In genomic region chr1:154218545-154218944, GRCh38 we compare ENCODE assay signal across 10 cellular contexts. TPM values are rescaled to one million over a fixed set of nuclear protein-coding genes. Genes with fewer than 3 reads are reported as not detected.
DNase-seq lines count a peak whose midpoint lies in the region; ATAC-seq and TF ChIP-seq lines count a peak whose summit lies in the region.
"Had no signal": no experiment of that assay in that cellular context is flagged by ENCODE, and none has a peak within 500 bp of the region (broad histone marks: within the 10 kb centered on the region; RNA-seq: fewer than 3 reads in every experiment).

No MANE protein-coding gene starts in this region.

- TF ChIP-seq CTCF in SU-DHL-6 (IDR thresholded peaks at IDR 0.05; ENCODE audit: insufficient read depth, low read length, poor library complexity, severe bottlenecking) = no peak
- no peak for TF ChIP-seq CTCF in esophagus muscularis mucosa (IDR thresholded peaks at IDR 0.05)
- no peak for TF ChIP-seq CTCF in gastrocnemius medialis (IDR thresholded peaks at IDR 0.05 in 4 of 5, conservative IDR thresholded peaks at IDR 0.05 in 1 of 5)

- H3K36me3 Mint-ChIP-seq in T-helper 2 cell treated with Interferon-gamma antibody and Interleukin-4, amounts not matched to agents 5 μg/mL and 100 μg/mL, for 36 hours (ENCODE audit: low read depth) = peaks cover 51% of the 10 kb centered on the region

- H3K4me2 ChIP-seq in SU-DHL-6 (ENCODE audit: low read depth, low read length, poor library complexity, severe bottlenecking) = peak overlapping the region; percentile 79

- no peak for DNase-seq in T-helper 2 cell treated with Interferon-gamma antibody and Interleukin-4, amounts not matched to agents 5 μg/mL and 100 μg/mL, for 36 hours (ENCODE audit: low spot score)
- no peak for DNase-seq in T-helper 2 cell
- DNase-seq in esophagus muscularis mucosa (ENCODE audit: extremely low spot score) = no peak
- no peak for DNase-seq in gastrocnemius medialis
- no peak for DNase-seq in mesenteric fat pad (ENCODE audit: low spot score)
- no peak for DNase-seq in occipital lobe (lab: John Stamatoyannopoulos, UW)
- DNase-seq: NCI-H526, small intestine had no signal

- H3K36me3 ChIP-seq in SU-DHL-6 (ENCODE audit: low read length) = peaks cover 24% of the 10 kb centered on the region
- H3K36me3 ChIP-seq in esophagus muscularis mucosa = peaks cover 12 to 49% (median 31%) of the 10 kb centered on the region in 4 donors
- H3K36me3 ChIP-seq in gastrocnemius medialis = peaks cover 0 to 35% of the 10 kb centered on the region in 2 donors

- H3K9ac ChIP-seq in SU-DHL-6 (ENCODE audit: low read length) = peak overlapping the region; percentile 87

- H3K27ac Mint-ChIP-seq in T-helper 2 cell treated with Interferon-gamma antibody and Interleukin-4, amounts not matched to agents 5 μg/mL and 100 μg/mL, for 36 hours = peak overlapping the region; percentile 78

- WGBS in esophagus muscularis mucosa = 58% methylated on average over 3 of the region's 3 CpGs

- no peak overlapping the region for H2AFZ ChIP-seq in SU-DHL-6 (ENCODE audit: low read depth, low read length, severe bottlenecking)

- peaks cover 8% of the 10 kb centered on the region for H3K9me3 Mint-ChIP-seq in T-helper 2 cell treated with Interferon-gamma antibody and Interleukin-4, amounts not matched to agents 5 μg/mL and 100 μg/mL, for 36 hours

- intact Hi-C loops in esophagus muscularis mucosa (cut with DNase I) = no loop called here
- intact Hi-C loops in gastrocnemius medialis (cut with DNase I; ENCODE audit: low total_unique reads) = loop anchor here (2.0 kb wide), 1 partner anchor 20 kb away; no protein-coding TSS in a partner anchor

- H3K27ac ChIP-seq in SU-DHL-6 (ENCODE audit: low read depth, low read length) = no peak overlapping the region
- peak overlapping the region in 3 of 4 donors; percentile 97 to 100 (median 98) for H3K27ac ChIP-seq in esophagus muscularis mucosa (replicated peaks in 1 of 4)
- peak overlapping the region; percentile 96 to 100 (median 98) for H3K27ac ChIP-seq in gastrocnemius medialis

- H3K27me3 Mint-ChIP-seq in T-helper 2 cell treated with Interferon-gamma antibody and Interleukin-4, amounts not matched to agents 5 μg/mL and 100 μg/mL, for 36 hours (ENCODE audit: low read depth) = no peaks in the 10 kb centered on the region

- peaks cover 35 to 59% (median 47%) of the 10 kb centered on the region in 4 donors for H3K4me1 ChIP-seq in esophagus muscularis mucosa
- peaks cover 45 to 48% of the 10 kb centered on the region in 2 donors for H3K4me1 ChIP-seq in gastrocnemius medialis

- H3K4me1 Mint-ChIP-seq in T-helper 2 cell treated with Interferon-gamma antibody and Interleukin-4, amounts not matched to agents 5 μg/mL and 100 μg/mL, for 36 hours (ENCODE audit: low read depth) = peaks cover 40% of the 10 kb centered on the region

- TF ChIP-seq POLR2A in esophagus muscularis mucosa (IDR thresholded peaks at IDR 0.05; ENCODE audit: low read depth) = no peak
- no peak for TF ChIP-seq POLR2A in gastrocnemius medialis (IDR thresholded peaks at IDR 0.05)

- TF ChIP-seq EP300 in esophagus muscularis mucosa (IDR thresholded peaks at IDR 0.05) = no peak

- 0 out of 2 replicates have a peak, but pooled peaks cover 7% of the 10 kb centered on the region for H3F3A ChIP-seq in SU-DHL-6 (ENCODE audit: insufficient read depth)

- H3K27me3 ChIP-seq in SU-DHL-6 (ENCODE audit: low read length) (no peaks in the 10 kb centered on the region), esophagus muscularis mucosa (no peaks in the 10 kb centered on the region), gastrocnemius medialis (no peaks in the 10 kb centered on the region)

- H3K79me2 ChIP-seq in SU-DHL-6 (ENCODE audit: insufficient read depth, low read length) = peaks cover 76% of the 10 kb centered on the region

- H3K4me3 ChIP-seq in SU-DHL-6 (ENCODE audit: insufficient read depth, low read length, poor library complexity, severe bottlenecking) (peak overlapping the region; percentile 81), esophagus muscularis mucosa (peak overlapping the region in 2 of 4 donors; percentile 86 to 94), gastrocnemius medialis (peak overlapping the region in 2 of 4 donors; percentile 80 to 83)

- H3K9me2 ChIP-seq in SU-DHL-6 (replicated peaks; ENCODE audit: insufficient read depth, low read length) = no peaks in the 10 kb centered on the region

- H3K9me3 ChIP-seq in SU-DHL-6 (ENCODE audit: insufficient read depth, low read length) = no peaks in the 10 kb centered on the region
- H3K9me3 ChIP-seq in esophagus muscularis mucosa = no peaks in the 10 kb centered on the region
- H3K9me3 ChIP-seq in gastrocnemius medialis = no peaks in the 10 kb centered on the region

- in situ Hi-C loops in gastrocnemius medialis (cut with MboI; ENCODE audit: low sequenced_read_pairs in 4 of 4) = no loop called here

- ATAC-seq in gastrocnemius medialis = no peak
- no peak for ATAC-seq in HG02973 (IDR thresholded peaks at IDR 0.05; ENCODE audit: unreplicated experiment)

- H4K20me1 ChIP-seq in SU-DHL-6 (ENCODE audit: low read depth, low read length) = peaks cover 20% of the 10 kb centered on the region

- H3K4me3 Mint-ChIP-seq in T-helper 2 cell treated with Interferon-gamma antibody and Interleukin-4, amounts not matched to agents 5 μg/mL and 100 μg/mL, for 36 hours = peak overlapping the region; percentile 90

RNA-seq across cellular contexts. Expression of gene UBAP2L, which starts 2.2 kb away (rescaled TPM):
- total RNA-seq in esophagus muscularis mucosa (10 to 100 TPM; 53.6 to 79.7 (median 63.4) TPM), gastrocnemius medialis (10 to 100 TPM; 38.5 to 72.8 (median 50.8) TPM), mesenteric fat pad (143 TPM), occipital lobe (43.5 TPM)

RNA-seq across cellular contexts. Expression of gene CFAP141, which starts 12.4 kb away (rescaled TPM):
- not detected for total RNA-seq in esophagus muscularis mucosa
- total RNA-seq in gastrocnemius medialis = not detected
- total RNA-seq in mesenteric fat pad = not detected
- total RNA-seq in occipital lobe = not detected

RNA-seq across cellular contexts. Expression of gene TPM3, which starts 26.6 kb away (rescaled TPM):
- 100 to 1,000 TPM in 3 of 4 donors, 10 to 100 TPM in 1; 75.6 to 205 (median 131) TPM for total RNA-seq in esophagus muscularis mucosa
- total RNA-seq in gastrocnemius medialis = 1,000 to 10,000 TPM; 1,776 to 3,699 (median 2,786) TPM
- total RNA-seq in mesenteric fat pad = 294 TPM
- total RNA-seq in occipital lobe = 208 TPM

RNA-seq across cellular contexts. Expression of gene HAX1, which starts 53.9 kb away (rescaled TPM):
- total RNA-seq in esophagus muscularis mucosa = 100 to 1,000 TPM in 2 of 4 donors, 10 to 100 TPM in 2; 71.0 to 127 (median 104) TPM
- 100 to 1,000 TPM; 145 to 205 (median 177) TPM for total RNA-seq in gastrocnemius medialis
- total RNA-seq in mesenteric fat pad = 81.6 TPM
- total RNA-seq in occipital lobe = 57.7 TPM
